22 cellular contexts compared by ENCODE assay signal in genomic region chr7:64653721-64654401, GRCh38. TPM values are rescaled to one million over a fixed set of nuclear protein-coding genes. Genes with fewer than 3 reads are reported as not detected.
A peak's percentile ranks its signal among the peaks of the same experiment; 100 is the strongest.
DNase-seq lines count a peak whose midpoint lies in the region; ATAC-seq lines count a peak whose summit lies in the region.
"Had no signal": no experiment of that assay in that cellular context is flagged by ENCODE, and none has a peak within 500 bp of the region (broad histone marks: within the 10 kb centered on the region; RNA-seq: fewer than 3 reads in every experiment).

No MANE protein-coding gene starts in this region.

- intact Hi-C loops in sciatic nerve (cut with DNase I): no loop called here

- peak overlapping the region; percentile 36 for H3K27ac Mint-ChIP-seq in central memory CD8-positive, alpha-beta T cell (ENCODE audit: low read depth)
- H3K27ac Mint-ChIP-seq: HFFc6, IgD-negative memory B cell had no signal

- no peaks in the 10 kb centered on the region for H3K9me3 Mint-ChIP-seq in central memory CD8-positive, alpha-beta T cell

- DNase-seq in HT1080 (ENCODE audit: low read depth) (peak; percentile 31), sciatic nerve (ENCODE audit: low spot score) (no peak), ureter (ENCODE audit: low spot score) (peak; percentile 8), DMS 273 treated with DMSO at 0.1 percent for 48 hours (lab: John Stamatoyannopoulos, UW) (no peak), activated gamma-delta T cell (lab: John Stamatoyannopoulos, UW) (no peak), putamen (ENCODE audit: low spot score) (no peak)
- DNase-seq in central memory CD8-positive, alpha-beta T cell (ENCODE audit: low spot score in 2 of 2): no peak
- DNase-seq: Calu3, DMS153, GOT3, HFFc6, MV-4-11, NCI-H1105 treated with DMSO at 0.1 percent for 48 hours, NCI-H146, NCI-H2029, NCI-H446, NCI-H524 treated with DMSO at 0.1 percent for 48 hours, NCI-H774, PC-3, SJCRH30 had no signal

- H3K4me3 Mint-ChIP-seq in central memory CD8-positive, alpha-beta T cell: no peak overlapping the region
- H3K4me3 Mint-ChIP-seq: HFFc6, IgD-negative memory B cell had no signal

- H3K4me1 Mint-ChIP-seq in central memory CD8-positive, alpha-beta T cell: no peaks in the 10 kb centered on the region
- H3K4me1 Mint-ChIP-seq: IgD-negative memory B cell had no signal

- H3K27me3 Mint-ChIP-seq in central memory CD8-positive, alpha-beta T cell: no peaks in the 10 kb centered on the region
- H3K27me3 Mint-ChIP-seq: IgD-negative memory B cell had no signal

- H3K36me3 Mint-ChIP-seq in central memory CD8-positive, alpha-beta T cell (ENCODE audit: insufficient read depth): no peaks in the 10 kb centered on the region
- H3K36me3 Mint-ChIP-seq: IgD-negative memory B cell had no signal

- ATAC-seq in central memory CD8-positive, alpha-beta T cell (replicated peaks; ENCODE audit: extremely low read depth, poor library complexity, severe bottlenecking): no peak
- ATAC-seq in sciatic nerve: peak; percentile 41
- ATAC-seq: PC-3, Right ventricle myocardium inferior had no signal

RNA-seq across cellular contexts. Expression of gene ZNF107, which starts 12.1 kb away (rescaled TPM):
- 2.5 and 3.4 TPM in 2 replicates for total RNA-seq in HT1080 (2014; rRNA removed; shearing (Covaris generic))
- 1.8 and 2.3 TPM in 2 replicates for polyA plus RNA-seq in HT1080 (2015; cell fraction: cytosol; rRNA removed)
- polyA plus RNA-seq in HT1080 (2015; cell fraction: nucleus; rRNA removed): 3.4 and 3.5 TPM in 2 replicates
- 7.7 TPM for total RNA-seq in sciatic nerve
- total RNA-seq in ureter: 13.8 TPM

Comparison
In these comparisons a context has a peak if more than half of its experiments do, and no peak if none do; other contexts are left out.
1. DNase-seq: peak in HT1080 (single experiment) and ureter (single experiment); none in central memory CD8-positive, alpha-beta T cell (0 of 2), sciatic nerve (single experiment), DMS 273 treated with DMSO at 0.1 percent for 48 hours (single experiment), activated gamma-delta T cell (single experiment) and putamen (single experiment).